ENCODE assay signal across 9 cellular contexts in genomic region chr5:56479701-56480304, GRCh38.
DNase-seq lines count a peak whose midpoint lies in the region; ATAC-seq, FAIRE-seq and TF ChIP-seq lines count a peak whose summit lies in the region.
"Had no signal": no experiment of that assay in that cellular context is flagged by ENCODE, and none has a peak within 500 bp of the region (broad histone marks: within the 10 kb centered on the region; RNA-seq: fewer than 3 reads in every experiment).

No MANE protein-coding gene starts in this region.

- no peaks in the 10 kb centered on the region for H3K36me3 ChIP-seq in kidney (ENCODE audit: control insufficient read depth in 1 of 2, insufficient read depth in 2 of 2, low read length in 2 of 2)
- H3K36me3 ChIP-seq: cardiac muscle cell had no signal

- no peaks in the 10 kb centered on the region for H3K9me3 ChIP-seq in kidney (ENCODE audit: control insufficient read depth in 1 of 2, low read length in 2 of 2)

- intact Hi-C loops in kidney (cut with DNase I), result no loop called here

- peak overlapping the region in 1 of 2 donors; percentile 81 for H3K9ac ChIP-seq in kidney (ENCODE audit: low read length in 2 of 2)

- peak overlapping the region; percentile 3; the same call in 1 of the 2 replicates for H3K4me3 ChIP-seq in GM08714 (ENCODE audit: low read length)
- peak overlapping the region; percentile 63 to 86 for H3K4me3 ChIP-seq in kidney (ENCODE audit: low read length in 2 of 2)

- FAIRE-seq in kidney (lab: Jason Lieb, UNC) (no peak), D721Med (lab: Jason Lieb, UNC) (no peak)

- peaks cover 10 to 13% of the 10 kb centered on the region in 2 donors for H3K4me1 ChIP-seq in kidney (ENCODE audit: control insufficient read depth in 1 of 2, insufficient read depth in 1 of 2, low read depth in 1 of 2, low read length in 2 of 2)

- ATAC-seq in HG03354 (IDR thresholded peaks at IDR 0.05; ENCODE audit: poor library complexity, severe bottlenecking, unreplicated experiment), result peak; percentile 32
- no peak for ATAC-seq in stimulated activated naive CD8-positive, alpha-beta T cell treated with anti-CD3 and anti-CD28 coated beads, Interleukin-15, Interleukin-2, amounts not matched to agents 100 U/mL and 50 U/mL, for 24 hours

- DNase-seq in activated effector memory CD4-positive, alpha-beta T cell treated with anti-CD3 and anti-CD28 coated beads, Interleukin-2, amount 50 U/mL, for 16 hours, result peak; percentile 72
- DNase-seq in kidney (no peak), epidermal melanocyte (ENCODE audit: insufficient read length, low spot score) (no peak), NCI-H526 (lab: John Stamatoyannopoulos, UW) (no peak), D721Med (ENCODE audit: insufficient read length, low spot score) (no peak)
- DNase-seq in stimulated activated naive CD8-positive, alpha-beta T cell treated with anti-CD3 and anti-CD28 coated beads, Interleukin-15, Interleukin-2, amounts not matched to agents 100 U/mL and 50 U/mL, for 24 hours, result peak; percentile 14

- H3K27ac ChIP-seq in kidney (ENCODE audit: low read depth in 2 of 2, low read length in 2 of 2), result peak overlapping the region; percentile 89

- no peak for TF ChIP-seq CTCF in kidney (IDR thresholded peaks at IDR 0.05; ENCODE audit: borderline replicate concordance, extremely low read depth, insufficient read depth)
- TF ChIP-seq CTCF in D721Med (IDR thresholded peaks at IDR 0.05; ENCODE audit: insufficient read depth, missing control alignments), result no peak

Comparison
In these comparisons a context has a peak if more than half of its experiments do, and no peak if none do; other contexts are left out.
1. DNase-seq: peak in activated effector memory CD4-positive, alpha-beta T cell treated with anti-CD3 and anti-CD28 coated beads, Interleukin-2, amount 50 U/mL, for 16 hours (single experiment) and stimulated activated naive CD8-positive, alpha-beta T cell treated with anti-CD3 and anti-CD28 coated beads, Interleukin-15, Interleukin-2, amounts not matched to agents 100 U/mL and 50 U/mL, for 24 hours (single experiment); none in kidney (single experiment), epidermal melanocyte (single experiment), NCI-H526 (0 of 2) and D721Med (single experiment).